Comparison of ENCODE assay signal across 1 cellular context in the genomic region with DNA sequence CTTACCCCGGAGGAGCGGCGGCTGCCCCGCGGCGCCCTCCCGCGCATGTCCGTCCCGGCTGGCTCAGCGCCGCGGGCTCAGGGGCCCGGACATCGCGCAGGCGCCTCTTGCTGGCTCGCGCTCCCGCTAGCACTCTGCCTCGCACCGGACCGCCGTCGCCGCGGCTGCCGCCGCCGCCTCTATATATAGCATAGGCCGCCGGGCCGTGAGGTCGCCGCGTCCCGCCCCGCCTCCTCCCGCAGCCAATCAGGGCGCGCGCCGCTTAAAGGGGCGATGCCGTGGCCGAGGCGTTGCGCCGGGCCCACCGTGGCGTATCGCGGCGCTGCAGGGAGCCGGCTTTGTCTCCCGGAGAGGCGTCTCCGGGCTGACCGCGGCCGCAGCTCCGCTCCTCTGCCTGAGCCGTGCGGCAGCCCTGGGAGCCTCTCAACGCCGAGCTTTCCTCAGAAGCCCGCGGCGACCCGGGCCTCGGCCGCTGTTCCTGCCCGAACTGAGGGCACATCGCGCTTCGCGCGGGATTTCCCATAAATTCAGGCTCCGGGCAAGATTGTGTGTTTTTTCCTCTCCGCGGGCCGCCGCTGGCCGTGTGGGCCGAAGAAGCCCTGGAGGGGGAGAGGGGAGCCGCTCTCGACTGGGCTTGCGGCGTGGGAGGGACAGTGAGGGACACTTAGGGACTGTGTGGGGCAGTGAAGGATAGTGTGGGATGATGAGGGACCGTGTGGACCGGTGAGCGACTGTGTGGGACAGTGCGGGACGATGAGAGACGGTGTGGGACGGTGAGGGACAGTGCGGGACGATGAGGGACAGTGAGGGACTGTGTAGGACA.
TF ChIP-seq lines count a peak whose summit lies in the region.

A gene with protein sequence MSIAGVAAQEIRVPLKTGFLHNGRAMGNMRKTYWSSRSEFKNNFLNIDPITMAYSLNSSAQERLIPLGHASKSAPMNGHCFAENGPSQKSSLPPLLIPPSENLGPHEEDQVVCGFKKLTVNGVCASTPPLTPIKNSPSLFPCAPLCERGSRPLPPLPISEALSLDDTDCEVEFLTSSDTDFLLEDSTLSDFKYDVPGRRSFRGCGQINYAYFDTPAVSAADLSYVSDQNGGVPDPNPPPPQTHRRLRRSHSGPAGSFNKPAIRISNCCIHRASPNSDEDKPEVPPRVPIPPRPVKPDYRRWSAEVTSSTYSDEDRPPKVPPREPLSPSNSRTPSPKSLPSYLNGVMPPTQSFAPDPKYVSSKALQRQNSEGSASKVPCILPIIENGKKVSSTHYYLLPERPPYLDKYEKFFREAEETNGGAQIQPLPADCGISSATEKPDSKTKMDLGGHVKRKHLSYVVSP (minus strand): TSS at position 157 of the 823 bp plus-strand sequence. CDS start 10,690 bp downstream, outside the sequence.

TF ChIP-seq in HepG2, 621 proteins besides CTCF, POLR2A, EP300 and RAD21 (continued from another document and continues in another):
- TF ChIP-seq, protein P1, sequence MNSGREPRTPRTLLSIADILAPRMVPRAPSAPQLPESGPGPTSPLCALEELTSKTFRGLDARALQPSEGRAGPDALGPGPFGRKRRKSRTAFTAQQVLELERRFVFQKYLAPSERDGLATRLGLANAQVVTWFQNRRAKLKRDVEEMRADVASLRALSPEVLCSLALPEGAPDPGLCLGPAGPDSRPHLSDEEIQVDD (CRISPR knock-in tag; IDR thresholded peaks at IDR 0.05; ENCODE audit: borderline replicate concordance), result peak; percentile 54; the same call in 1 of the 2 replicates
- no peak for TF ChIP-seq MTF2 (CRISPR knock-in tag; IDR thresholded peaks at IDR 0.05; ENCODE audit: borderline replicate concordance)
- TF ChIP-seq, protein P2, sequence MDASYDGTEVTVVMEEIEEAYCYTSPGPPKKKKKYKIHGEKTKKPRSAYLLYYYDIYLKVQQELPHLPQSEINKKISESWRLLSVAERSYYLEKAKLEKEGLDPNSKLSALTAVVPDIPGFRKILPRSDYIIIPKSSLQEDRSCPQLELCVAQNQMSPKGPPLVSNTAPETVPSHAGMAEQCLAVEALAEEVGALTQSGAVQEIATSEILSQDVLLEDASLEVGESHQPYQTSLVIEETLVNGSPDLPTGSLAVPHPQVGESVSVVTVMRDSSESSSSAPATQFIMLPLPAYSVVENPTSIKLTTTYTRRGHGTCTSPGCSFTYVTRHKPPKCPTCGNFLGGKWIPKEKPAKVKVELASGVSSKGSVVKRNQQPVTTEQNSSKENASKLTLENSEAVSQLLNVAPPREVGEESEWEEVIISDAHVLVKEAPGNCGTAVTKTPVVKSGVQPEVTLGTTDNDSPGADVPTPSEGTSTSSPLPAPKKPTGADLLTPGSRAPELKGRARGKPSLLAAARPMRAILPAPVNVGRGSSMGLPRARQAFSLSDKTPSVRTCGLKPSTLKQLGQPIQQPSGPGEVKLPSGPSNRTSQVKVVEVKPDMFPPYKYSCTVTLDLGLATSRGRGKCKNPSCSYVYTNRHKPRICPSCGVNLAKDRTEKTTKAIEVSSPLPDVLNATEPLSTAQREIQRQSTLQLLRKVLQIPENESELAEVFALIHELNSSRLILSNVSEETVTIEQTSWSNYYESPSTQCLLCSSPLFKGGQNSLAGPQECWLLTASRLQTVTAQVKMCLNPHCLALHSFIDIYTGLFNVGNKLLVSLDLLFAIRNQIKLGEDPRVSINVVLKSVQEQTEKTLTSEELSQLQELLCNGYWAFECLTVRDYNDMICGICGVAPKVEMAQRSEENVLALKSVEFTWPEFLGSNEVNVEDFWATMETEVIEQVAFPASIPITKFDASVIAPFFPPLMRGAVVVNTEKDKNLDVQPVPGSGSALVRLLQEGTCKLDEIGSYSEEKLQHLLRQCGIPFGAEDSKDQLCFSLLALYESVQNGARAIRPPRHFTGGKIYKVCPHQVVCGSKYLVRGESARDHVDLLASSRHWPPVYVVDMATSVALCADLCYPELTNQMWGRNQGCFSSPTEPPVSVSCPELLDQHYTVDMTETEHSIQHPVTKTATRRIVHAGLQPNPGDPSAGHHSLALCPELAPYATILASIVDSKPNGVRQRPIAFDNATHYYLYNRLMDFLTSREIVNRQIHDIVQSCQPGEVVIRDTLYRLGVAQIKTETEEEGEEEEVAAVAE (CRISPR knock-in tag; IDR thresholded peaks at IDR 0.05; ENCODE audit: borderline replicate concordance), result no peak; the same call in 1 of the 2 replicates
- TF ChIP-seq KLF15 (CRISPR knock-in tag; IDR thresholded peaks at IDR 0.05; ENCODE audit: borderline replicate concordance), result no peak
- no peak for TF ChIP-seq SMARCE1 (IDR thresholded peaks at IDR 0.05; ENCODE audit: borderline replicate concordance)
- no peak for TF ChIP-seq KDM6A (CRISPR knock-in tag; IDR thresholded peaks at IDR 0.05; ENCODE audit: low read depth)
- TF ChIP-seq KAT2B (IDR thresholded peaks at IDR 0.05; ENCODE audit: borderline replicate concordance, low read depth, low read length), result no peak
- TF ChIP-seq NCOA1 (CRISPR knock-in tag; IDR thresholded peaks at IDR 0.05), result no peak
- no peak for TF ChIP-seq EEA1 (CRISPR knock-in tag; IDR thresholded peaks at IDR 0.05; ENCODE audit: borderline replicate concordance)
- peak; percentile 91 for TF ChIP-seq ZFYVE20 (CRISPR knock-in tag; IDR thresholded peaks at IDR 0.05; ENCODE audit: borderline replicate concordance, low read depth)
- TF ChIP-seq ZNF136 (CRISPR knock-in tag; IDR thresholded peaks at IDR 0.05; ENCODE audit: low read depth), result no peak
- TF ChIP-seq, protein P3, sequence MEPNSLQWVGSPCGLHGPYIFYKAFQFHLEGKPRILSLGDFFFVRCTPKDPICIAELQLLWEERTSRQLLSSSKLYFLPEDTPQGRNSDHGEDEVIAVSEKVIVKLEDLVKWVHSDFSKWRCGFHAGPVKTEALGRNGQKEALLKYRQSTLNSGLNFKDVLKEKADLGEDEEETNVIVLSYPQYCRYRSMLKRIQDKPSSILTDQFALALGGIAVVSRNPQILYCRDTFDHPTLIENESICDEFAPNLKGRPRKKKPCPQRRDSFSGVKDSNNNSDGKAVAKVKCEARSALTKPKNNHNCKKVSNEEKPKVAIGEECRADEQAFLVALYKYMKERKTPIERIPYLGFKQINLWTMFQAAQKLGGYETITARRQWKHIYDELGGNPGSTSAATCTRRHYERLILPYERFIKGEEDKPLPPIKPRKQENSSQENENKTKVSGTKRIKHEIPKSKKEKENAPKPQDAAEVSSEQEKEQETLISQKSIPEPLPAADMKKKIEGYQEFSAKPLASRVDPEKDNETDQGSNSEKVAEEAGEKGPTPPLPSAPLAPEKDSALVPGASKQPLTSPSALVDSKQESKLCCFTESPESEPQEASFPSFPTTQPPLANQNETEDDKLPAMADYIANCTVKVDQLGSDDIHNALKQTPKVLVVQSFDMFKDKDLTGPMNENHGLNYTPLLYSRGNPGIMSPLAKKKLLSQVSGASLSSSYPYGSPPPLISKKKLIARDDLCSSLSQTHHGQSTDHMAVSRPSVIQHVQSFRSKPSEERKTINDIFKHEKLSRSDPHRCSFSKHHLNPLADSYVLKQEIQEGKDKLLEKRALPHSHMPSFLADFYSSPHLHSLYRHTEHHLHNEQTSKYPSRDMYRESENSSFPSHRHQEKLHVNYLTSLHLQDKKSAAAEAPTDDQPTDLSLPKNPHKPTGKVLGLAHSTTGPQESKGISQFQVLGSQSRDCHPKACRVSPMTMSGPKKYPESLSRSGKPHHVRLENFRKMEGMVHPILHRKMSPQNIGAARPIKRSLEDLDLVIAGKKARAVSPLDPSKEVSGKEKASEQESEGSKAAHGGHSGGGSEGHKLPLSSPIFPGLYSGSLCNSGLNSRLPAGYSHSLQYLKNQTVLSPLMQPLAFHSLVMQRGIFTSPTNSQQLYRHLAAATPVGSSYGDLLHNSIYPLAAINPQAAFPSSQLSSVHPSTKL (CRISPR knock-in tag; IDR thresholded peaks at IDR 0.05), result peak; percentile 63; the same call in 1 of the 2 replicates
- TF ChIP-seq RFXAP (CRISPR knock-in tag; IDR thresholded peaks at IDR 0.05; ENCODE audit: borderline replicate concordance), result no peak
- TF ChIP-seq, protein P4, sequence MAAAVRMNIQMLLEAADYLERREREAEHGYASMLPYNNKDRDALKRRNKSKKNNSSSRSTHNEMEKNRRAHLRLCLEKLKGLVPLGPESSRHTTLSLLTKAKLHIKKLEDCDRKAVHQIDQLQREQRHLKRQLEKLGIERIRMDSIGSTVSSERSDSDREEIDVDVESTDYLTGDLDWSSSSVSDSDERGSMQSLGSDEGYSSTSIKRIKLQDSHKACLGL (CRISPR knock-in tag; IDR thresholded peaks at IDR 0.05), result peak; percentile 60
- TF ChIP-seq, protein P5, sequence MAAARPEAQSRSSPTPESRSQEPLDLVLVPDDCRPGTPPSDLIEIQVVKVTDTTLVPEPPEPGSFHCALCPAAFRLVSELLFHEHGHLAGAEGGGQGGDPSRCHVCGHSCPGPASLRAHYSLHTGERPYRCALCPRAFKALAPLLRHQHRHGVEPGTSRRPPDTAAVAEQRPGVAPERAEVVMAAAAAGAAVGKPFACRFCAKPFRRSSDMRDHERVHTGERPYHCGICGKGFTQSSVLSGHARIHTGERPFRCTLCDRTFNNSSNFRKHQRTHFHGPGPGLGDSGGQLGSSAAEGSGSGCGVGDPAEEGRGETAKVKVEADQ (CRISPR knock-in tag; IDR thresholded peaks at IDR 0.05; ENCODE audit: borderline replicate concordance), result no peak; the same call in 1 of the 2 replicates
- no peak for TF ChIP-seq ATF7 (IDR thresholded peaks at IDR 0.05)
- 0 out of 2 replicates have a peak, but pooled peaks have one; percentile 11 for TF ChIP-seq ATF7 (CRISPR knock-in tag; IDR thresholded peaks at IDR 0.05)
- TF ChIP-seq, protein P6, sequence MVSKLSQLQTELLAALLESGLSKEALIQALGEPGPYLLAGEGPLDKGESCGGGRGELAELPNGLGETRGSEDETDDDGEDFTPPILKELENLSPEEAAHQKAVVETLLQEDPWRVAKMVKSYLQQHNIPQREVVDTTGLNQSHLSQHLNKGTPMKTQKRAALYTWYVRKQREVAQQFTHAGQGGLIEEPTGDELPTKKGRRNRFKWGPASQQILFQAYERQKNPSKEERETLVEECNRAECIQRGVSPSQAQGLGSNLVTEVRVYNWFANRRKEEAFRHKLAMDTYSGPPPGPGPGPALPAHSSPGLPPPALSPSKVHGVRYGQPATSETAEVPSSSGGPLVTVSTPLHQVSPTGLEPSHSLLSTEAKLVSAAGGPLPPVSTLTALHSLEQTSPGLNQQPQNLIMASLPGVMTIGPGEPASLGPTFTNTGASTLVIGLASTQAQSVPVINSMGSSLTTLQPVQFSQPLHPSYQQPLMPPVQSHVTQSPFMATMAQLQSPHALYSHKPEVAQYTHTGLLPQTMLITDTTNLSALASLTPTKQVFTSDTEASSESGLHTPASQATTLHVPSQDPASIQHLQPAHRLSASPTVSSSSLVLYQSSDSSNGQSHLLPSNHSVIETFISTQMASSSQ (IDR thresholded peaks at IDR 0.05; ENCODE audit: low read depth), result no peak
- TF ChIP-seq, protein P6 (CRISPR knock-in tag; IDR thresholded peaks at IDR 0.05; ENCODE audit: borderline replicate concordance), result no peak
- TF ChIP-seq, protein P7, sequence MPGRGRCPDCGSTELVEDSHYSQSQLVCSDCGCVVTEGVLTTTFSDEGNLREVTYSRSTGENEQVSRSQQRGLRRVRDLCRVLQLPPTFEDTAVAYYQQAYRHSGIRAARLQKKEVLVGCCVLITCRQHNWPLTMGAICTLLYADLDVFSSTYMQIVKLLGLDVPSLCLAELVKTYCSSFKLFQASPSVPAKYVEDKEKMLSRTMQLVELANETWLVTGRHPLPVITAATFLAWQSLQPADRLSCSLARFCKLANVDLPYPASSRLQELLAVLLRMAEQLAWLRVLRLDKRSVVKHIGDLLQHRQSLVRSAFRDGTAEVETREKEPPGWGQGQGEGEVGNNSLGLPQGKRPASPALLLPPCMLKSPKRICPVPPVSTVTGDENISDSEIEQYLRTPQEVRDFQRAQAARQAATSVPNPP (CRISPR knock-in tag; IDR thresholded peaks at IDR 0.05), result peak; percentile 98
- TF ChIP-seq ZSCAN25 (CRISPR knock-in tag; IDR thresholded peaks at IDR 0.05), result peak; percentile 41; the same call in 1 of the 2 replicates
- no peak; the same call in 1 of the 2 replicates for TF ChIP-seq ZNF333 (CRISPR knock-in tag; IDR thresholded peaks at IDR 0.05; ENCODE audit: borderline replicate concordance)
- peak; percentile 77 for TF ChIP-seq REPIN1 (CRISPR knock-in tag; IDR thresholded peaks at IDR 0.05; ENCODE audit: borderline replicate concordance, low read depth)
- no peak; the same call in none of the 2 replicates for TF ChIP-seq ZNF235 (CRISPR knock-in tag; IDR thresholded peaks at IDR 0.05; ENCODE audit: borderline replicate concordance)
- TF ChIP-seq NCOR1 (IDR thresholded peaks at IDR 0.05; ENCODE audit: borderline replicate concordance, low read length), result no peak
- no peak; the same call in 1 of the 2 replicates for TF ChIP-seq KLF13 (CRISPR knock-in tag; IDR thresholded peaks at IDR 0.05)
- no peak for TF ChIP-seq RBAK (CRISPR knock-in tag; IDR thresholded peaks at IDR 0.05)
- TF ChIP-seq, protein P8, sequence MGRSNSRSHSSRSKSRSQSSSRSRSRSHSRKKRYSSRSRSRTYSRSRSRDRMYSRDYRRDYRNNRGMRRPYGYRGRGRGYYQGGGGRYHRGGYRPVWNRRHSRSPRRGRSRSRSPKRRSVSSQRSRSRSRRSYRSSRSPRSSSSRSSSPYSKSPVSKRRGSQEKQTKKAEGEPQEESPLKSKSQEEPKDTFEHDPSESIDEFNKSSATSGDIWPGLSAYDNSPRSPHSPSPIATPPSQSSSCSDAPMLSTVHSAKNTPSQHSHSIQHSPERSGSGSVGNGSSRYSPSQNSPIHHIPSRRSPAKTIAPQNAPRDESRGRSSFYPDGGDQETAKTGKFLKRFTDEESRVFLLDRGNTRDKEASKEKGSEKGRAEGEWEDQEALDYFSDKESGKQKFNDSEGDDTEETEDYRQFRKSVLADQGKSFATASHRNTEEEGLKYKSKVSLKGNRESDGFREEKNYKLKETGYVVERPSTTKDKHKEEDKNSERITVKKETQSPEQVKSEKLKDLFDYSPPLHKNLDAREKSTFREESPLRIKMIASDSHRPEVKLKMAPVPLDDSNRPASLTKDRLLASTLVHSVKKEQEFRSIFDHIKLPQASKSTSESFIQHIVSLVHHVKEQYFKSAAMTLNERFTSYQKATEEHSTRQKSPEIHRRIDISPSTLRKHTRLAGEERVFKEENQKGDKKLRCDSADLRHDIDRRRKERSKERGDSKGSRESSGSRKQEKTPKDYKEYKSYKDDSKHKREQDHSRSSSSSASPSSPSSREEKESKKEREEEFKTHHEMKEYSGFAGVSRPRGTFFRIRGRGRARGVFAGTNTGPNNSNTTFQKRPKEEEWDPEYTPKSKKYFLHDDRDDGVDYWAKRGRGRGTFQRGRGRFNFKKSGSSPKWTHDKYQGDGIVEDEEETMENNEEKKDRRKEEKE (IDR thresholded peaks at IDR 0.05), result no peak
- TF ChIP-seq, protein P9, sequence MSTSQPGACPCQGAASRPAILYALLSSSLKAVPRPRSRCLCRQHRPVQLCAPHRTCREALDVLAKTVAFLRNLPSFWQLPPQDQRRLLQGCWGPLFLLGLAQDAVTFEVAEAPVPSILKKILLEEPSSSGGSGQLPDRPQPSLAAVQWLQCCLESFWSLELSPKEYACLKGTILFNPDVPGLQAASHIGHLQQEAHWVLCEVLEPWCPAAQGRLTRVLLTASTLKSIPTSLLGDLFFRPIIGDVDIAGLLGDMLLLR (CRISPR knock-in tag; IDR thresholded peaks at IDR 0.05), result no peak
- TF ChIP-seq FOXM1 (CRISPR knock-in tag; IDR thresholded peaks at IDR 0.05), result no peak
